Comparison of ENCODE assay signal across 1 cellular context in the genomic region with DNA sequence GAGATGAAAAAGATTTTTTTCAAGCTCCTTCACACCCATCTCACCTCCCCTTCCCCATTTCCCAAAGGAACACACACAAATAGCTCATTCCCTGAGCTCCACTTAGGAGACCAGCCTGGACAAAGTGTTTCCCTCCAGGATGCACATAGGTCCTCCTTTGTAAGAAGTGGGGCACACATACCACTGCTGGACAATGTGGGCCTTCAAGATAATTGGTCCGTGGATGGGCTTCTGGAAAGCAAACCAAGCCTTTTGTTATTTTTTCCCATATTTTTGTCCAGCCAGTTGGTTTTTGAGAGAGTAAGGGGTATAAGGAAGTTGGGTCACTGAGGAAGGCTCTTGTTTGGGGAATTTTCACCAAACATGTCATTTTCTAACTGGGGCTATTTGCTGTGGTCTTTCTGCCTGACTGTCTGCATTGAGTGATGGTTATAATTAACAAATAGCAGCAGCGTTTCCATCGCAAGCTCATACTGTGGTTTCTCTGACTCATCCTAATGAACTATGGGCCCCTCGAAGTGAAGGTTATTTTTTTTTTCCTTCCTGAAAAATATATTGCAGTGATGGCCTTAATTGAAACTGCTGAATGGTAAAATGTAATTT.
TF ChIP-seq lines count a peak whose summit lies in the region.

No MANE protein-coding gene starts in this region.

TF ChIP-seq in IMR-90, 13 proteins besides CTCF, POLR2A, EP300 and RAD21 (continued from another document):
- TF ChIP-seq, protein P1, sequence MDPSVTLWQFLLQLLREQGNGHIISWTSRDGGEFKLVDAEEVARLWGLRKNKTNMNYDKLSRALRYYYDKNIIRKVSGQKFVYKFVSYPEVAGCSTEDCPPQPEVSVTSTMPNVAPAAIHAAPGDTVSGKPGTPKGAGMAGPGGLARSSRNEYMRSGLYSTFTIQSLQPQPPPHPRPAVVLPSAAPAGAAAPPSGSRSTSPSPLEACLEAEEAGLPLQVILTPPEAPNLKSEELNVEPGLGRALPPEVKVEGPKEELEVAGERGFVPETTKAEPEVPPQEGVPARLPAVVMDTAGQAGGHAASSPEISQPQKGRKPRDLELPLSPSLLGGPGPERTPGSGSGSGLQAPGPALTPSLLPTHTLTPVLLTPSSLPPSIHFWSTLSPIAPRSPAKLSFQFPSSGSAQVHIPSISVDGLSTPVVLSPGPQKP (IDR thresholded peaks at IDR 0.05; ENCODE audit: borderline replicate concordance, low read depth, low read length) = no peak
- TF ChIP-seq RCOR1 (IDR thresholded peaks at IDR 0.05; ENCODE audit: insufficient replicate concordance, low read length) = no peak
